8 cellular contexts compared by ENCODE assay signal in genomic region chr10:18214692-18215563, GRCh38.
DNase-seq lines count a peak whose midpoint lies in the region; FAIRE-seq and TF ChIP-seq lines count a peak whose summit lies in the region.

No MANE protein-coding gene starts in this region.

- no peak overlapping the region for H3K27ac ChIP-seq in astrocyte (ENCODE audit: low read depth, low read length)
- no peak overlapping the region for H3K27ac ChIP-seq in hepatocyte
- no peak overlapping the region for H3K27ac ChIP-seq in spleen

- peak; percentile 93 for FAIRE-seq in astrocyte (lab: Jason Lieb, UNC)

- H3K27me3 Mint-ChIP-seq in astrocyte (ENCODE audit: low read depth, unreplicated experiment), result no peaks in the 10 kb centered on the region

- TF ChIP-seq POLR2A in spleen (IDR thresholded peaks at IDR 0.05), result no peak

- H2AFZ ChIP-seq in astrocyte (ENCODE audit: low read depth, low read length) (no peak overlapping the region), hepatocyte (no peak overlapping the region)

- no peaks in the 10 kb centered on the region for H3K9me2 ChIP-seq in hepatocyte (replicated peaks; ENCODE audit: insufficient read depth)

- no peaks in the 10 kb centered on the region for H4K20me1 ChIP-seq in astrocyte (ENCODE audit: insufficient read depth, low read length)
- no peaks in the 10 kb centered on the region for H4K20me1 ChIP-seq in hepatocyte (ENCODE audit: insufficient read depth, poor library complexity, severe bottlenecking)

- H3K79me2 ChIP-seq in astrocyte (ENCODE audit: insufficient read depth, low read length), result no peaks in the 10 kb centered on the region
- no peaks in the 10 kb centered on the region for H3K79me2 ChIP-seq in hepatocyte

- H3K27me3 ChIP-seq in astrocyte (ENCODE audit: insufficient read depth, low read length) (no peaks in the 10 kb centered on the region), hepatocyte (no peaks in the 10 kb centered on the region), spleen (replicated peaks in 1 of 7) (no peaks in the 10 kb centered on the region)

- H3K4me3 ChIP-seq in astrocyte (ENCODE audit: insufficient read depth, low read depth, low read length), result no peak overlapping the region
- no peak overlapping the region for H3K4me3 ChIP-seq in hepatocyte
- H3K4me3 ChIP-seq in spleen, result no peak overlapping the region

- H3K9me3 Mint-ChIP-seq in astrocyte (ENCODE audit: unreplicated experiment), result no peaks in the 10 kb centered on the region

- H3K4me3 Mint-ChIP-seq in astrocyte (ENCODE audit: unreplicated experiment), result no peak overlapping the region

- no peaks in the 10 kb centered on the region for H3K9me3 ChIP-seq in astrocyte (ENCODE audit: insufficient read depth, low read depth, low read length)
- H3K9me3 ChIP-seq in hepatocyte (ENCODE audit: low read depth), result no peaks in the 10 kb centered on the region
- H3K9me3 ChIP-seq in spleen, result no peaks in the 10 kb centered on the region

- intact Hi-C loops in spleen (cut with DNase I; ENCODE audit: low total_unique reads), result loop anchor here (10.0 kb wide), 1 partner anchor 610 kb away; no protein-coding TSS in a partner anchor

- H3K36me3 Mint-ChIP-seq in astrocyte (ENCODE audit: low read depth, unreplicated experiment), result no peaks in the 10 kb centered on the region

- in situ Hi-C loops in GM13977 (cut with MboI; ENCODE audit: low pct_unique_long_range_greater_than_20kb, low sequenced_read_pairs, unreplicated experiment), result no loop called here

- H3K36me3 ChIP-seq in astrocyte (ENCODE audit: insufficient read depth, low read length) (no peaks in the 10 kb centered on the region), hepatocyte (replicated peaks; ENCODE audit: insufficient read depth, low read depth) (no peaks in the 10 kb centered on the region), spleen (no peaks in the 10 kb centered on the region)

- 36% methylated on average over 10 of the region's 10 CpGs for WGBS in hepatocyte (ENCODE audit: low lambda C conversion rate, missing lambda C conversion rate)
- 48 to 54% (median 52%) methylated on average over 10 of the region's 10 CpGs for WGBS in spleen, 5 donors

- H3K9ac ChIP-seq in astrocyte (ENCODE audit: low read length), result no peak overlapping the region

- DNase-seq in AG20443 (ENCODE audit: low spot score) (peak; percentile 70), GM13977 (ENCODE audit: low spot score) (peak; percentile 40), M059J (ENCODE audit: low read depth) (peak; percentile 34), astrocyte (ENCODE audit: low read depth) (no peak), hepatocyte (ENCODE audit: low spot score) (peak; percentile 70), spleen (no peak), activated gamma-delta T cell treated with Interleukin-2 at 50 U/mL for 16 hours (no peak), NCI-H1092 (lab: John Stamatoyannopoulos, UW) (no peak)

- H3K4me1 ChIP-seq in astrocyte (ENCODE audit: insufficient read depth, low read length) (no peaks in the 10 kb centered on the region), hepatocyte (ENCODE audit: insufficient read depth) (peaks cover 7% of the 10 kb centered on the region), spleen (no peaks in the 10 kb centered on the region)

- H3K27ac Mint-ChIP-seq in astrocyte (ENCODE audit: unreplicated experiment), result no peak overlapping the region

- peaks cover 9% of the 10 kb centered on the region for H3K4me1 Mint-ChIP-seq in astrocyte (ENCODE audit: low read depth, unreplicated experiment)

- H3K4me2 ChIP-seq in astrocyte (ENCODE audit: low read length) (no peak overlapping the region), hepatocyte (no peak overlapping the region)

- TF ChIP-seq CTCF in GM13977 (IDR thresholded peaks at IDR 0.05; ENCODE audit: extremely low read depth, insufficient read depth, missing control alignments) (peak; percentile 76), astrocyte (IDR thresholded peaks at IDR 0.05; ENCODE audit: insufficient read depth, low read depth, low read length) (peak; percentile 97), hepatocyte (IDR thresholded peaks at IDR 0.05; ENCODE audit: poor library complexity) (peak; percentile 92), spleen (IDR thresholded peaks at IDR 0.05 in 8 of 11, conservative IDR thresholded peaks at IDR 0.05 in 3 of 11) (peak in 9 of 11 experiments; percentile 29 to 66 (median 45))

Comparison
In these comparisons a context has a peak if more than half of its experiments do, and no peak if none do; other contexts are left out.
1. DNase-seq: peak in AG20443 (single experiment), GM13977 (single experiment), M059J (single experiment) and hepatocyte (single experiment); none in astrocyte (single experiment), spleen (single experiment), activated gamma-delta T cell treated with Interleukin-2 at 50 U/mL for 16 hours (single experiment) and NCI-H1092 (single experiment).
2. CTCF ChIP-seq: peak in every context shown above with its lines; median percentile 97 in astrocyte; 92 in hepatocyte; 76 in GM13977; 45 in spleen.